10 cellular contexts compared by ENCODE assay signal in the genomic region with DNA sequence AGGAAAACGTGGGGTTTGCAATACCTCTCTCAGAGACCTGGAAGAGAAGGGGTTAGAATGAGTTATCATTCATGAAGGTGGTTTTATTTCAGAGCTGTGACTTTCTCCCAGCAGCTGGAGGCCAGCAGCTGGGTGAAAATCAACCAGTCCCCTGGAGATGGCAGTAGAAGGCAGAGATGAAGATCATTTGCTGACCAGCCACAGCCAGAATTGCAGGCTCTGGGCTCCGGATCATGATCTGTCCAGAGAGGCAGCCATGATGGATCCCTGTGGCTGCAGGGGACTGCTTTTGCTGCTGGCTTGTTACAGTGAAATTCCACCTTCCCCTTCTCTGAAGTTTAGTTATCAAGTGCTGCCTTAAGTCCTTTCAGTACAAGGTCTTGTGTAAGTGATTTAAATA. TPM values are rescaled to one million over a fixed set of nuclear protein-coding genes. Genes with fewer than 3 reads are reported as not detected.
A peak's percentile ranks its signal among the peaks of the same experiment; 100 is the strongest.
DNase-seq lines count a peak whose midpoint lies in the region; TF ChIP-seq lines count a peak whose summit lies in the region.
"Had no signal": no experiment of that assay in that cellular context is flagged by ENCODE, and none has a peak within 500 bp of the region (broad histone marks: within the 10 kb centered on the region; RNA-seq: fewer than 3 reads in every experiment).

No MANE protein-coding gene starts in this region.

- H2AK5ac ChIP-seq in neuronal stem cell (ENCODE audit: low read depth, low read length) = no peak overlapping the region

- H3K23ac ChIP-seq in neuronal stem cell (ENCODE audit: low read depth, low read length, poor library complexity) = no peak overlapping the region

- H3K4me2 ChIP-seq in neuronal stem cell (ENCODE audit: insufficient read depth, low read length, poor library complexity, severe bottlenecking) = no peak overlapping the region

- H3K18ac ChIP-seq in neuronal stem cell (ENCODE audit: low read length) = no peak overlapping the region

- H3K14ac ChIP-seq in neuronal stem cell (ENCODE audit: low read length) = no peak overlapping the region

- H3K36me3 ChIP-seq in neuronal stem cell (replicated peaks in 1 of 2; ENCODE audit: control insufficient read depth in 2 of 2, insufficient read depth in 2 of 2, low read length in 2 of 2) (no peaks in the 10 kb centered on the region), right atrium auricular region (no peaks in the 10 kb centered on the region), tibial artery (no peaks in the 10 kb centered on the region)

- DNase-seq in EL (peak; percentile 28), NCI-H69 (lab: John Stamatoyannopoulos, UW) (peak; percentile 3), endothelial cell (ENCODE audit: low spot score) (peak; percentile 21), neuronal stem cell (ENCODE audit: low spot score) (no peak), T-helper 1 cell (no peak), right atrium auricular region (ENCODE audit: low spot score) (no peak), tibial artery (no peak), cortex of kidney (lab: John Stamatoyannopoulos, UW) (no peak)
- DNase-seq: activated gamma-delta T cell; stimulated activated CD4-positive, alpha-beta T cell treated with anti-CD3 and anti-CD28 coated beads, Interleukin-2, amount 100 ng/mL, for 24 hours had no signal

- no peak overlapping the region for H4K8ac ChIP-seq in neuronal stem cell (ENCODE audit: low read depth, low read length)

- no peaks in the 10 kb centered on the region for H3K4me1 Mint-ChIP-seq in endothelial cell (ENCODE audit: unreplicated experiment)

- H3K9me3 ChIP-seq in neuronal stem cell (replicated peaks in 1 of 2; ENCODE audit: control insufficient read depth in 2 of 2, insufficient read depth in 1 of 2, low read depth in 1 of 2, low read length in 2 of 2) = no peaks in the 10 kb centered on the region
- H3K9me3 ChIP-seq in right atrium auricular region = no peaks in the 10 kb centered on the region
- H3K9me3 ChIP-seq in tibial artery = no peaks in the 10 kb centered on the region

- no peak overlapping the region for H2BK120ac ChIP-seq in neuronal stem cell (ENCODE audit: low read depth, low read length)

- no CpG with 5 or more reads among the region's 2 CpGs for WGBS in neuronal stem cell (ENCODE audit: extremely low coverage in 2 of 2, insufficient read length in 2 of 2, insufficient replicate concordance in 1 of 2), 2 donors

- no peak overlapping the region for H2BK12ac ChIP-seq in neuronal stem cell (ENCODE audit: low read length)

- H3K36me3 Mint-ChIP-seq in endothelial cell (ENCODE audit: low read depth, unreplicated experiment) = no peaks in the 10 kb centered on the region

- H3K27me3 Mint-ChIP-seq in endothelial cell (ENCODE audit: unreplicated experiment) = peaks cover 1% of the 10 kb centered on the region

- H3K4me1 ChIP-seq in neuronal stem cell (ENCODE audit: control insufficient read depth in 2 of 2, insufficient read depth in 1 of 2, low read depth in 1 of 2, low read length in 2 of 2) (no peaks in the 10 kb centered on the region), right atrium auricular region (no peaks in the 10 kb centered on the region), tibial artery (no peaks in the 10 kb centered on the region)

- no peak overlapping the region for H3K27ac Mint-ChIP-seq in endothelial cell (ENCODE audit: unreplicated experiment)

- H2BK15ac ChIP-seq in neuronal stem cell (ENCODE audit: low read length) = no peak overlapping the region

- H2AFZ ChIP-seq in neuronal stem cell (ENCODE audit: low read length) = peak overlapping the region; percentile 81

- H3K79me1 ChIP-seq in neuronal stem cell (ENCODE audit: low read depth, low read length) = no peaks in the 10 kb centered on the region

- no peak for TF ChIP-seq CTCF in endothelial cell (IDR thresholded peaks at IDR 0.05; ENCODE audit: unreplicated experiment)
- TF ChIP-seq CTCF in right atrium auricular region (IDR thresholded peaks at IDR 0.05) = peak in 1 of 2 donors; percentile 22
- TF ChIP-seq CTCF in tibial artery (IDR thresholded peaks at IDR 0.05) = no peak

- intact Hi-C loops in tibial artery (cut with DNase I; ENCODE audit: low total_unique reads) = no loop called here

- H3K4me3 ChIP-seq in neuronal stem cell (ENCODE audit: low read length in 2 of 2) (no peak overlapping the region), right atrium auricular region (no peak overlapping the region), tibial artery (no peak overlapping the region)

- no peaks in the 10 kb centered on the region for H3K9me3 Mint-ChIP-seq in endothelial cell (ENCODE audit: unreplicated experiment)

- H3K27me3 ChIP-seq in neuronal stem cell (ENCODE audit: control insufficient read depth in 3 of 3, insufficient read depth in 3 of 3, low read depth in 1 of 3, low read length in 3 of 3) (peaks cover 0 to 8% (median 0%) of the 10 kb centered on the region in 3 experiments), right atrium auricular region (no peaks in the 10 kb centered on the region), tibial artery (no peaks in the 10 kb centered on the region)

- no peak overlapping the region for H4K91ac ChIP-seq in neuronal stem cell (ENCODE audit: low read depth, low read length, poor library complexity)

- H3K27ac ChIP-seq in neuronal stem cell (replicated peaks; ENCODE audit: low read length) (no peak overlapping the region), right atrium auricular region (no peak overlapping the region), tibial artery (no peak overlapping the region)

- no peak overlapping the region for H3K4me3 Mint-ChIP-seq in endothelial cell (ENCODE audit: unreplicated experiment)

- H3K9ac ChIP-seq in neuronal stem cell (ENCODE audit: low read depth, low read length, poor library complexity) = no peak overlapping the region

- no peak overlapping the region for H3K4ac ChIP-seq in neuronal stem cell (ENCODE audit: low read length)

- H2BK5ac ChIP-seq in neuronal stem cell (ENCODE audit: low read length) = no peak overlapping the region

RNA-seq across cellular contexts. Expression of gene TAB3, which starts 46.9 kb away (rescaled TPM):
- 23.8 TPM for total RNA-seq in endothelial cell (ENCODE audit: unreplicated experiment)
- 12.8 TPM for polyA plus RNA-seq in neuronal stem cell (2013, experiment 1 of 2)
- polyA plus RNA-seq in neuronal stem cell (2013, experiment 2 of 2) = 13.7 TPM
- 10 to 100 TPM; 18.4 to 32.4 TPM for total RNA-seq in right atrium auricular region

Comparison
In these comparisons a context has a peak if more than half of its experiments do, and no peak if none do; other contexts are left out.
1. DNase-seq: peak in EL (single experiment), NCI-H69 (single experiment) and endothelial cell (single experiment); none in neuronal stem cell (single experiment), T-helper 1 cell (0 of 5), right atrium auricular region (single experiment), tibial artery (0 of 2) and cortex of kidney (single experiment).